In genomic region chr7:18400281-18400680, GRCh38 we compare ENCODE assay signal across 2 cellular contexts.
TF ChIP-seq lines count a peak whose summit lies in the region.

No MANE protein-coding gene starts in this region.

TF ChIP-seq in GM23338, 12 proteins besides CTCF, POLR2A, EP300 and RAD21 (continued from another document):
- TF ChIP-seq REST (IDR thresholded peaks at IDR 0.05; ENCODE audit: unreplicated experiment) (no peak), NANOG (IDR thresholded peaks at IDR 0.05; ENCODE audit: borderline replicate concordance) (no peak), ZNF114 (CRISPR knock-in tag; IDR thresholded peaks at IDR 0.05) (no peak), ZNF462 (CRISPR knock-in tag; IDR thresholded peaks at IDR 0.05) (no peak), ETS1 (IDR thresholded peaks at IDR 0.05) (no peak)

TF ChIP-seq in H1, 55 proteins besides CTCF, POLR2A, EP300 and RAD21 (continued from another document):
- no peak for TF ChIP-seq CHD7 (IDR thresholded peaks at IDR 0.05; ENCODE audit: insufficient replicate concordance, low read length)
- TF ChIP-seq SP2 (IDR thresholded peaks at IDR 0.05; ENCODE audit: low read length), result no peak
